ENCODE assay signal across 1 cellular context in genomic region chr3:184160456-184160855, GRCh38.
TF ChIP-seq lines count a peak whose summit lies in the region.

No MANE protein-coding gene starts in this region.

TF ChIP-seq in H1, 55 proteins besides CTCF, POLR2A, EP300 and RAD21:
- TF ChIP-seq SIRT6 (IDR thresholded peaks at IDR 0.05; ENCODE audit: low read length), result no peak
- no peak for TF ChIP-seq ATF2 (IDR thresholded peaks at IDR 0.05; ENCODE audit: low read length)
- TF ChIP-seq E2F6 (IDR thresholded peaks at IDR 0.05), result no peak
- TF ChIP-seq RBBP5 (IDR thresholded peaks at IDR 0.05; ENCODE audit: borderline replicate concordance, low read depth, low read length), result no peak
- no peak for TF ChIP-seq SP2 (IDR thresholded peaks at IDR 0.05; ENCODE audit: low read length)
- TF ChIP-seq TCF12 (IDR thresholded peaks at IDR 0.05; ENCODE audit: low read depth, low read length), result no peak
- TF ChIP-seq CREB1 (IDR thresholded peaks at IDR 0.05), result no peak
- TF ChIP-seq POLR2AphosphoS5 (IDR thresholded peaks at IDR 0.05; ENCODE audit: low read depth, low read length), result no peak
- no peak for TF ChIP-seq NANOG (IDR thresholded peaks at IDR 0.05; ENCODE audit: insufficient read depth, low read depth, low read length, poor library complexity, severe bottlenecking)
- no peak for TF ChIP-seq RXRA (IDR thresholded peaks at IDR 0.05; ENCODE audit: insufficient read depth, low read depth, low read length)
- TF ChIP-seq BACH1 (IDR thresholded peaks at IDR 0.05; ENCODE audit: low read length), result no peak
- no peak for TF ChIP-seq CHD1 (IDR thresholded peaks at IDR 0.05; ENCODE audit: low read depth, low read length)
- TF ChIP-seq FOSL1 (IDR thresholded peaks at IDR 0.05; ENCODE audit: insufficient read depth, low read depth, low read length), result no peak
